ENCODE assay signal across 2 cellular contexts in genomic region chr6:35708585-35708984, GRCh38.
TF ChIP-seq lines count a peak whose summit lies in the region.

No MANE protein-coding gene starts in this region.

TF ChIP-seq in HEK293, 187 proteins besides CTCF, POLR2A, EP300 and RAD21:
- no peak for TF ChIP-seq ZNF133 (tag by site-specific recombination; IDR thresholded peaks at IDR 0.05)
- TF ChIP-seq TRIM28 (IDR thresholded peaks at IDR 0.05; ENCODE audit: borderline replicate concordance, low read length) = no peak
- TF ChIP-seq MYNN (tag by site-specific recombination; IDR thresholded peaks at IDR 0.05; ENCODE audit: borderline replicate concordance) = no peak
- 0 out of 2 replicates have a peak, but pooled peaks have one; percentile 48 for TF ChIP-seq ZNF280D (tag by site-specific recombination; IDR thresholded peaks at IDR 0.05)

TF ChIP-seq in K562, 482 proteins besides CTCF, POLR2A, EP300 and RAD21:
- TF ChIP-seq HLTF (IDR thresholded peaks at IDR 0.05) (peak; percentile 94), KDM1A (IDR thresholded peaks at IDR 0.05) (peak; percentile 46 to 54; a peak in 1 of 4 replicates), RFX1 (IDR thresholded peaks at IDR 0.05) (no peak), SMARCA5 (IDR thresholded peaks at IDR 0.05) (peak; percentile 82; the same call in 1 of the 2 replicates), BCOR (IDR thresholded peaks at IDR 0.05) (peak; percentile 77; the same call in 1 of the 2 replicates), RBM25 (IDR thresholded peaks at IDR 0.05; ENCODE audit: low read depth, low read length, severe bottlenecking) (peak; percentile 95), GTF2E2 (tag; IDR thresholded peaks at IDR 0.05) (no peak), ADNP (tag; IDR thresholded peaks at IDR 0.05) (peak; percentile 47; the same call in 1 of the 2 replicates)
